11 cellular contexts compared by ENCODE assay signal in genomic region chr14:99774526-99775307, GRCh38. TPM values are rescaled to one million over a fixed set of nuclear protein-coding genes. Genes with fewer than 3 reads are reported as not detected.
DNase-seq lines count a peak whose midpoint lies in the region; ATAC-seq and TF ChIP-seq lines count a peak whose summit lies in the region.
"Had no signal": no experiment of that assay in that cellular context is flagged by ENCODE, and none has a peak within 500 bp of the region (broad histone marks: within the 10 kb centered on the region; RNA-seq: fewer than 3 reads in every experiment).

No MANE protein-coding gene starts in this region.

- H3K27ac Mint-ChIP-seq in GM23338 = peak overlapping the region; percentile 54; the same call in 1 of the 2 replicates
- no peak overlapping the region for H3K27ac Mint-ChIP-seq in activated T-helper 1 cell treated with anti-CD3 and anti-CD28 coated beads, Interleukin-12 subunit alpha, Interleukin-12 subunit beta, Interleukin-2, Interleukin-4 antibody, amounts not matched to agents 30 ng/mL and 10 ng/mL and 1 ng/mL, durations not matched to agents 14 hours and 24 hours and 36 hours
- H3K27ac Mint-ChIP-seq: activated naive CD4-positive, alpha-beta T cell treated with anti-CD3 and anti-CD28 coated beads, Interleukin-2, amount 50 U/mL, for 24 hours had no signal

- peaks cover 5% of the 10 kb centered on the region; the same call in 1 of the 2 replicates for H3F3A ChIP-seq in GM23338 (replicated peaks; ENCODE audit: low read depth)

- no peak for TF ChIP-seq POLR2A in esophagus muscularis mucosa (IDR thresholded peaks at IDR 0.05; ENCODE audit: low read depth)
- no peak for TF ChIP-seq POLR2A in ovary (IDR thresholded peaks at IDR 0.05)

- H3K4me3 ChIP-seq in GM23338 (peak overlapping the region; percentile 46), esophagus muscularis mucosa (no peak overlapping the region), ovary (no peak overlapping the region)
- H3K4me3 ChIP-seq: lower lobe of right lung had no signal

- H3K36me3 Mint-ChIP-seq in GM23338 (ENCODE audit: low read depth) = peaks cover 7% of the 10 kb centered on the region; the same call in 2 of the 3 replicates
- H3K36me3 Mint-ChIP-seq in activated T-helper 1 cell treated with anti-CD3 and anti-CD28 coated beads, Interleukin-12 subunit alpha, Interleukin-12 subunit beta, Interleukin-2, Interleukin-4 antibody, amounts not matched to agents 30 ng/mL and 10 ng/mL and 1 ng/mL, durations not matched to agents 14 hours and 24 hours and 36 hours (ENCODE audit: low read depth) = no peaks in the 10 kb centered on the region
- H3K36me3 Mint-ChIP-seq: activated naive CD4-positive, alpha-beta T cell treated with anti-CD3 and anti-CD28 coated beads, Interleukin-2, amount 50 U/mL, for 24 hours had no signal

- WGBS in esophagus muscularis mucosa = 42% methylated on average over 5 of the region's 6 CpGs
- 41 to 48% (median 42%) methylated on average over 6 of the region's 6 CpGs for WGBS in ovary, 3 donors

- H3K27me3 ChIP-seq in GM23338 (ENCODE audit: insufficient read depth) (no peaks in the 10 kb centered on the region), esophagus muscularis mucosa (no peaks in the 10 kb centered on the region), ovary (no peaks in the 10 kb centered on the region)

- peak overlapping the region; percentile 99 for H2AFZ ChIP-seq in GM23338

- intact Hi-C loops in esophagus muscularis mucosa (cut with DNase I) = no loop called here
- intact Hi-C loops in ovary (cut with DNase I) = no loop called here
- intact Hi-C loops in activated T-helper 1 cell treated with anti-CD3 and anti-CD28 coated beads, Interleukin-12 subunit alpha, Interleukin-12 subunit beta, Interleukin-2, Interleukin-4 antibody, amounts not matched to agents 30 ng/mL and 10 ng/mL and 1 ng/mL, durations not matched to agents 14 hours and 24 hours and 36 hours (cut with micrococcal nuclease) = no loop called here

- H3K79me2 ChIP-seq in GM23338 (replicated peaks; ENCODE audit: insufficient read depth) = no peaks in the 10 kb centered on the region

- H3K9me3 Mint-ChIP-seq in GM23338 = peaks cover 5% of the 10 kb centered on the region; the same call in 2 of the 3 replicates
- no peaks in the 10 kb centered on the region for H3K9me3 Mint-ChIP-seq in activated T-helper 1 cell treated with anti-CD3 and anti-CD28 coated beads, Interleukin-12 subunit alpha, Interleukin-12 subunit beta, Interleukin-2, Interleukin-4 antibody, amounts not matched to agents 30 ng/mL and 10 ng/mL and 1 ng/mL, durations not matched to agents 14 hours and 24 hours and 36 hours
- H3K9me3 Mint-ChIP-seq: activated naive CD4-positive, alpha-beta T cell treated with anti-CD3 and anti-CD28 coated beads, Interleukin-2, amount 50 U/mL, for 24 hours had no signal

- H3K4me1 ChIP-seq in GM23338 (ENCODE audit: insufficient read depth) = peaks cover 48% of the 10 kb centered on the region
- H3K4me1 ChIP-seq in esophagus muscularis mucosa = peaks cover 21 to 44% (median 39%) of the 10 kb centered on the region in 4 donors
- no peaks in the 10 kb centered on the region for H3K4me1 ChIP-seq in ovary (ENCODE audit: insufficient read depth)
- H3K4me1 ChIP-seq: lower lobe of right lung had no signal

- H3K27ac ChIP-seq in GM23338 (ENCODE audit: low read depth) (0 out of 2 replicates have a peak overlapping the region, but pooled peaks have one; percentile 69), esophagus muscularis mucosa (replicated peaks in 1 of 4) (peak overlapping the region; percentile 68 to 85 (median 78)), ovary (no peak overlapping the region)
- H3K27ac ChIP-seq: lower lobe of right lung, VCaP had no signal

- H3K4me1 Mint-ChIP-seq in GM23338 = peaks cover 34% of the 10 kb centered on the region
- peaks cover 5% of the 10 kb centered on the region for H3K4me1 Mint-ChIP-seq in activated T-helper 1 cell treated with anti-CD3 and anti-CD28 coated beads, Interleukin-12 subunit alpha, Interleukin-12 subunit beta, Interleukin-2, Interleukin-4 antibody, amounts not matched to agents 30 ng/mL and 10 ng/mL and 1 ng/mL, durations not matched to agents 14 hours and 24 hours and 36 hours (ENCODE audit: low read depth)
- H3K4me1 Mint-ChIP-seq: activated naive CD4-positive, alpha-beta T cell treated with anti-CD3 and anti-CD28 coated beads, Interleukin-2, amount 50 U/mL, for 24 hours had no signal

- H3K36me3 ChIP-seq in GM23338 (ENCODE audit: insufficient read depth) (no peaks in the 10 kb centered on the region; the same call in 1 of the 2 replicates), esophagus muscularis mucosa (no peaks in the 10 kb centered on the region), ovary (no peaks in the 10 kb centered on the region)
- H3K36me3 ChIP-seq: lower lobe of right lung had no signal

- peak overlapping the region; percentile 77 for H3K4me2 ChIP-seq in GM23338

- H4K20me1 ChIP-seq in GM23338 (replicated peaks; ENCODE audit: insufficient read depth) = no peaks in the 10 kb centered on the region

- TF ChIP-seq CTCF in GM23338 (conservative IDR thresholded peaks at IDR 0.05; ENCODE audit: low read depth in 2 of 2) (no peak), esophagus muscularis mucosa (IDR thresholded peaks at IDR 0.05) (no peak), ovary (IDR thresholded peaks at IDR 0.05) (no peak)

- DNase-seq in GM23338 (ENCODE audit: low spot score) = no peak
- peak; percentile 41 for DNase-seq in NCI-H446 treated with DMSO at 0.1 percent for 48 hours (lab: John Stamatoyannopoulos, UW)
- DNase-seq in esophagus muscularis mucosa (ENCODE audit: extremely low spot score) = no peak
- DNase-seq in ovary = peak in 4 of 5 donors; percentile 39 to 73 (median 68)
- no peak for DNase-seq in activated T-helper 1 cell treated with anti-CD3 and anti-CD28 coated beads, Interleukin-12 subunit alpha, Interleukin-12 subunit beta, Interleukin-2, Interleukin-4 antibody, amounts not matched to agents 30 ng/mL and 10 ng/mL and 1 ng/mL, durations not matched to agents 14 hours and 24 hours and 36 hours (ENCODE audit: low spot score)
- DNase-seq in NCI-H1092 (lab: John Stamatoyannopoulos, UW) = no peak
- DNase-seq: lower lobe of right lung had no signal

- peaks cover 0 to 8% (median 3%) of the 10 kb centered on the region in 4 donors for H3K9me3 ChIP-seq in esophagus muscularis mucosa
- no peaks in the 10 kb centered on the region for H3K9me3 ChIP-seq in ovary

- peak overlapping the region; percentile 45; the same call in 2 of the 3 replicates for H3K4me3 Mint-ChIP-seq in GM23338
- no peak overlapping the region for H3K4me3 Mint-ChIP-seq in activated T-helper 1 cell treated with anti-CD3 and anti-CD28 coated beads, Interleukin-12 subunit alpha, Interleukin-12 subunit beta, Interleukin-2, Interleukin-4 antibody, amounts not matched to agents 30 ng/mL and 10 ng/mL and 1 ng/mL, durations not matched to agents 14 hours and 24 hours and 36 hours
- H3K4me3 Mint-ChIP-seq: activated naive CD4-positive, alpha-beta T cell treated with anti-CD3 and anti-CD28 coated beads, Interleukin-2, amount 50 U/mL, for 24 hours had no signal

- peaks cover 9% of the 10 kb centered on the region for H3K27me3 Mint-ChIP-seq in GM23338 (ENCODE audit: insufficient read depth, low read depth, poor library complexity)
- H3K27me3 Mint-ChIP-seq in activated T-helper 1 cell treated with anti-CD3 and anti-CD28 coated beads, Interleukin-12 subunit alpha, Interleukin-12 subunit beta, Interleukin-2, Interleukin-4 antibody, amounts not matched to agents 30 ng/mL and 10 ng/mL and 1 ng/mL, durations not matched to agents 14 hours and 24 hours and 36 hours (ENCODE audit: insufficient read depth) = peaks cover 10% of the 10 kb centered on the region

- no peaks in the 10 kb centered on the region for H3K9me2 ChIP-seq in GM23338 (ENCODE audit: insufficient read depth)

- peak; percentile 18 for ATAC-seq in GM23338
- no peak for ATAC-seq in HG03095 (IDR thresholded peaks at IDR 0.05; ENCODE audit: unreplicated experiment)
- ATAC-seq in GM19351 (IDR thresholded peaks at IDR 0.05; ENCODE audit: unreplicated experiment) = no peak

- TF ChIP-seq EP300 in esophagus muscularis mucosa (IDR thresholded peaks at IDR 0.05) (no peak), ovary (IDR thresholded peaks at IDR 0.05) (no peak)

TF ChIP-seq in GM23338, 12 proteins besides CTCF, POLR2A, EP300 and RAD21 (continues in another document):
- no peak for TF ChIP-seq JUNB (IDR thresholded peaks at IDR 0.05; ENCODE audit: unreplicated experiment)

RNA-seq across cellular contexts. Expression of gene EML1, which starts 18.5 kb away (rescaled TPM):
- total RNA-seq in GM23338 (2014; rRNA removed; shearing (Covaris generic)) = 18.1 and 24.1 TPM in 2 replicates
- 4.7 and 7.0 TPM in 2 replicates for polyA plus RNA-seq in GM23338 (2016; fragmentation: Nextera tagmentation; extraction: Ambion mirVana)
- total RNA-seq in esophagus muscularis mucosa = 100 to 1,000 TPM in 3 of 4 donors, 10 to 100 TPM in 1; 92.3 to 131 (median 119) TPM
- 10 to 100 TPM in 3 of 7 donors, 1 to 10 TPM in 4; 4.4 to 22.3 (median 9.8) TPM for total RNA-seq in ovary
- polyA plus RNA-seq in ovary = 10 to 100 TPM in 1 of 2 donors, 1 to 10 TPM in 1; 4.4 to 19.5 TPM
- total RNA-seq in activated T-helper 1 cell treated with anti-CD3 and anti-CD28 coated beads, Interleukin-12 subunit alpha, Interleukin-12 subunit beta, Interleukin-2, Interleukin-4 antibody, amounts not matched to agents 30 ng/mL and 10 ng/mL and 1 ng/mL, durations not matched to agents 14 hours and 24 hours and 36 hours = 0.76 and 0.91 TPM in 2 replicates

Comparison
In these comparisons a context has a peak if more than half of its experiments do, and no peak if none do; other contexts are left out.
1. DNase-seq: peak in NCI-H446 treated with DMSO at 0.1 percent for 48 hours (single experiment) and ovary (4 of 5); none in GM23338 (single experiment), esophagus muscularis mucosa (single experiment), activated T-helper 1 cell treated with anti-CD3 and anti-CD28 coated beads, Interleukin-12 subunit alpha, Interleukin-12 subunit beta, Interleukin-2, Interleukin-4 antibody, amounts not matched to agents 30 ng/mL and 10 ng/mL and 1 ng/mL, durations not matched to agents 14 hours and 24 hours and 36 hours (single experiment) and NCI-H1092 (single experiment).
2. H3K27ac ChIP-seq: peak in GM23338 (single experiment) and esophagus muscularis mucosa (4 of 4); none in ovary (0 of 2).